Comparison of ENCODE assay signal across 25 cellular contexts in the genomic region with DNA sequence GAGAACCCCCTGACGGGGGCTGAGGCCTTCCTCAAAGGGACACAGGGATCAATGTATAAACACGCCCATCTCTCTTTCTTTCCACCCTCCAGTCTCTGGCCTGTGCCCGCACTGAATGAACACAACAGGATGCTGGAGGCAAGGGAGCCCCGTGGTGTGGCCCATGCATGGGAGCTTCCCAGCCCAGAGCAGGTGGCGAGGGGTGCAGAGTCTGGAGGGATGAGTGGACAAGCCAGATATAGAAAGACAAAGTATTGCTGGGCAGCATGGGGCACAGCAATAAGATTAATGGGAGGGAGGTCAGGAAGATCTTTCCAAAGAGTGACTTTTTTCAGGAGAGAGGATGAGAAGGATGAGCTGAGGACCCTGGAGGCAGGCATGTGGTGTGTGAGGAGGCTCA.
"Had no signal": no experiment of that assay in that cellular context is flagged by ENCODE, and none has a peak within 500 bp of the region (broad histone marks: within the 10 kb centered on the region; RNA-seq: fewer than 3 reads in every experiment).

No MANE protein-coding gene starts in this region.

- H3K36me3 ChIP-seq: left ventricle myocardium inferior, lower lobe of right lung, neural progenitor cell, suprapubic skin, thyroid gland had no signal

- H3K4me3 Mint-ChIP-seq: immature natural killer cell; naive B cell; natural killer cell treated with Interleukin-12 subunit alpha and Interleukin-12 subunit beta and Interleukin-15 and Interleukin-18, amount 100 ng/mL, for 72 hours; neural progenitor cell; stimulated activated effector memory CD8-positive, alpha-beta T cell treated with anti-CD3 and anti-CD28 coated beads, Interleukin-12 subunit alpha, Interleukin-12 subunit beta, amount 100 ng/mL, for 72 hours; stimulated activated naive CD8-positive, alpha-beta T cell treated with anti-CD3 and anti-CD28 coated beads, Interleukin-15, Interleukin-2, amounts not matched to agents 100 ng/mL and 50 ng/mL, for 24 hours had no signal

- H3K9me3 ChIP-seq: left ventricle myocardium inferior, lower lobe of right lung, psoas muscle, suprapubic skin, thyroid gland had no signal

- ATAC-seq: left colon; lower lobe of right lung; natural killer cell treated with Interleukin-12 subunit alpha and Interleukin-12 subunit beta and Interleukin-15 and Interleukin-18, amount 100 ng/mL, for 72 hours; psoas muscle; right cardiac atrium had no signal

- H3K4me3 ChIP-seq: dorsolateral prefrontal cortex, left ventricle myocardium inferior, lower lobe of right lung, neural progenitor cell, psoas muscle, smooth muscle cell, suprapubic skin, thyroid gland had no signal

- DNase-seq: cerebellar nuclear complex; dorsolateral prefrontal cortex; effector CD4-positive, alpha-beta T cell; hypothalamus; immature natural killer cell; islet precursor cell; kidney glomerular epithelial cell; left colon; left ventricle myocardium inferior; lower lobe of right lung; naive B cell; right cardiac atrium; stimulated activated CD4-positive, alpha-beta T cell treated with anti-CD3 and anti-CD28 coated beads, Interleukin-2, amount 100 ng/mL, for 24 hours; stimulated activated CD4-positive, alpha-beta T cell treated with anti-CD3 and anti-CD28 coated beads, Interleukin-4, amount 100 ng/mL, for 24 hours; thyroid gland; trophoblast cell had no signal

- H3K9ac ChIP-seq: neural progenitor cell had no signal

- H3K27me3 Mint-ChIP-seq: naive B cell; stimulated activated naive CD8-positive, alpha-beta T cell treated with anti-CD3 and anti-CD28 coated beads, Interleukin-15, Interleukin-2, amounts not matched to agents 100 ng/mL and 50 ng/mL, for 24 hours had no signal

- H3K27ac ChIP-seq: dorsolateral prefrontal cortex, left ventricle myocardium inferior, lower lobe of right lung, neural progenitor cell, psoas muscle, suprapubic skin, thyroid gland had no signal

- H3K27ac Mint-ChIP-seq: immature natural killer cell; natural killer cell treated with Interleukin-12 subunit alpha and Interleukin-12 subunit beta and Interleukin-15 and Interleukin-18, amount 100 ng/mL, for 72 hours; neural progenitor cell; stimulated activated effector memory CD8-positive, alpha-beta T cell treated with anti-CD3 and anti-CD28 coated beads, Interleukin-12 subunit alpha, Interleukin-12 subunit beta, amount 100 ng/mL, for 72 hours; stimulated activated naive CD8-positive, alpha-beta T cell treated with anti-CD3 and anti-CD28 coated beads, Interleukin-15, Interleukin-2, amounts not matched to agents 100 ng/mL and 50 ng/mL, for 24 hours had no signal

- FAIRE-seq: colon, frontal cortex had no signal

- H3K4me1 ChIP-seq: neural progenitor cell, thyroid gland had no signal

- H3K36me3 Mint-ChIP-seq: immature natural killer cell; naive B cell; natural killer cell treated with Interleukin-12 subunit alpha and Interleukin-12 subunit beta and Interleukin-15 and Interleukin-18, amount 100 ng/mL, for 72 hours; neural progenitor cell; stimulated activated effector memory CD8-positive, alpha-beta T cell treated with anti-CD3 and anti-CD28 coated beads, Interleukin-12 subunit alpha, Interleukin-12 subunit beta, amount 100 ng/mL, for 72 hours had no signal

- H3K27me3 ChIP-seq: dorsolateral prefrontal cortex, suprapubic skin, thyroid gland had no signal

- H3K4me2 ChIP-seq: neural progenitor cell, smooth muscle cell had no signal

- H3K9me3 Mint-ChIP-seq: immature natural killer cell; naive B cell; natural killer cell treated with Interleukin-12 subunit alpha and Interleukin-12 subunit beta and Interleukin-15 and Interleukin-18, amount 100 ng/mL, for 72 hours; stimulated activated effector memory CD8-positive, alpha-beta T cell treated with anti-CD3 and anti-CD28 coated beads, Interleukin-12 subunit alpha, Interleukin-12 subunit beta, amount 100 ng/mL, for 72 hours; stimulated activated naive CD8-positive, alpha-beta T cell treated with anti-CD3 and anti-CD28 coated beads, Interleukin-15, Interleukin-2, amounts not matched to agents 100 ng/mL and 50 ng/mL, for 24 hours had no signal
